ENCODE assay signal across 1 cellular context in the genomic region with DNA sequence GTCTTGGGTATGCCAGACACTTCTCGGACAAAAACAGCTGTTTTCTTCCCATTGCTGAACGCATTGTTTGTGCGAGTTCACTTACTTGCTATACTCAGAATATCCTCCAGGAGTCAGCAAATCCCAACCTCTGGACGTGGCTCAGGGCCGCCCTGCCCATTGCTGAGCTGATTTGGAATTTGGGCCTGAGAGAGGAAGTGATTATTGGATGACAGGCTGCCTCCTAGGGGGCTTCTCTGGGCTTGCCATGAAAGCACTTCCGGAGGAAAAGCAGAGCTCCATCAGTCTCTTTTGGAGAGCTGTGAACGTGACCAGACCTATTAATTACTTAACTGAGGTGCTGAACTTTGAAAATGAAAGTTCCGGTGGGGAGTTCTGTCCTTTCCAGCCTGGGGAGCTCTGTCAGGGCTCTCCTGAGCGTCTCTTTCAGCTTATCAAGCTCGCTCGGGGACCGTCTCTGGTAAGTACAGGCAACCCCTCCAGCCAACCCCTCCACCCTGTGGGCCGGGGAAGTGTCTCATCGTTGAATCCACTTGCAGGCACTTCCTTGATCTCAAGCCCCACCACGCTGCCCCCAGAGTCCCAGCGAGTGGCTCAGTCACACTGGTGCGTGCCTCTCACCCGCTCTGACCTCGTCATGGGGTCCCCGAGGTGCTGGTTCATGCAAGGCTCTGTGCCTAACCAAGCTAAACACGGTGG.
TF ChIP-seq lines count a peak whose summit lies in the region.

No MANE protein-coding gene starts in this region.

TF ChIP-seq in HEK293, 187 proteins besides CTCF, POLR2A, EP300 and RAD21 (continued from another document):
- TF ChIP-seq, protein P1, sequence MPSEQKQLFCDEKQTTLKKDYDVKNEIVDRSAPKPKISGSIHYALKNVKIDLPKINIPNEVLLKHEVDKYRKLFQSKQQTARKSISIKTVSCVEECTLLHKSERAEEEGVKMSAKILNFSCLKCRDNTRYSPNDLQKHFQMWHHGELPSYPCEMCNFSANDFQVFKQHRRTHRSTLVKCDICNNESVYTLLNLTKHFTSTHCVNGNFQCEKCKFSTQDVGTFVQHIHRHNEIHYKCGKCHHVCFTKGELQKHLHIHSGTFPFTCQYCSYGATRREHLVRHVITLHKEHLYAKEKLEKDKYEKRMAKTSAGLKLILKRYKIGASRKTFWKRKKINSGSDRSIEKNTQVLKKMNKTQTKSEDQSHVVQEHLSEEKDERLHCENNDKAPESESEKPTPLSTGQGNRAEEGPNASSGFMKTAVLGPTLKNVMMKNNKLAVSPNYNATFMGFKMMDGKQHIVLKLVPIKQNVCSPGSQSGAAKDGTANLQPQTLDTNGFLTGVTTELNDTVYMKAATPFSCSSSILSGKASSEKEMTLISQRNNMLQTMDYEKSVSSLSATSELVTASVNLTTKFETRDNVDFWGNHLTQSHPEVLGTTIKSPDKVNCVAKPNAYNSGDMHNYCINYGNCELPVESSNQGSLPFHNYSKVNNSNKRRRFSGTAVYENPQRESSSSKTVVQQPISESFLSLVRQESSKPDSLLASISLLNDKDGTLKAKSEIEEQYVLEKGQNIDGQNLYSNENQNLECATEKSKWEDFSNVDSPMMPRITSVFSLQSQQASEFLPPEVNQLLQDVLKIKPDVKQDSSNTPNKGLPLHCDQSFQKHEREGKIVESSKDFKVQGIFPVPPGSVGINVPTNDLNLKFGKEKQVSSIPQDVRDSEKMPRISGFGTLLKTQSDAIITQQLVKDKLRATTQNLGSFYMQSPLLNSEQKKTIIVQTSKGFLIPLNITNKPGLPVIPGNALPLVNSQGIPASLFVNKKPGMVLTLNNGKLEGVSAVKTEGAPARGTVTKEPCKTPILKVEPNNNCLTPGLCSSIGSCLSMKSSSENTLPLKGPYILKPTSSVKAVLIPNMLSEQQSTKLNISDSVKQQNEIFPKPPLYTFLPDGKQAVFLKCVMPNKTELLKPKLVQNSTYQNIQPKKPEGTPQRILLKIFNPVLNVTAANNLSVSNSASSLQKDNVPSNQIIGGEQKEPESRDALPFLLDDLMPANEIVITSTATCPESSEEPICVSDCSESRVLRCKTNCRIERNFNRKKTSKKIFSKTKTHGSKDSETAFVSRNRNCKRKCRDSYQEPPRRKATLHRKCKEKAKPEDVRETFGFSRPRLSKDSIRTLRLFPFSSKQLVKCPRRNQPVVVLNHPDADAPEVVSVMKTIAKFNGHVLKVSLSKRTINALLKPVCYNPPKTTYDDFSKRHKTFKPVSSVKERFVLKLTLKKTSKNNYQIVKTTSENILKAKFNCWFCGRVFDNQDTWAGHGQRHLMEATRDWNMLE (tag by site-specific recombination; conservative IDR thresholded peaks at IDR 0.05; ENCODE audit: low read depth) = peak; percentile 69
- TF ChIP-seq ZNF610 (tag by site-specific recombination; IDR thresholded peaks at IDR 0.05; ENCODE audit: borderline replicate concordance) (no peak), ZNF707 (tag by site-specific recombination; IDR thresholded peaks at IDR 0.05) (no peak), ZBTB8A (tag by site-specific recombination; IDR thresholded peaks at IDR 0.05) (peak; percentile 18; the same call in 1 of the 2 replicates), ZBTB17 (tag by site-specific recombination; IDR thresholded peaks at IDR 0.05) (peak; percentile 43; the same call in 1 of the 2 replicates), WT1 (tag by site-specific recombination; IDR thresholded peaks at IDR 0.05) (no peak), KLF8 (tag by site-specific recombination; IDR thresholded peaks at IDR 0.05) (peak; percentile 58; the same call in 1 of the 2 replicates), ZSCAN16 (tag by site-specific recombination; IDR thresholded peaks at IDR 0.05) (no peak), ZNF274 (IDR thresholded peaks at IDR 0.05; ENCODE audit: low read length) (no peak), ZNF274 (tag by site-specific recombination; IDR thresholded peaks at IDR 0.05; ENCODE audit: borderline replicate concordance) (no peak), EGR2 (tag by site-specific recombination; IDR thresholded peaks at IDR 0.05; ENCODE audit: low read depth) (no peak), ZNF654 (tag by site-specific recombination; IDR thresholded peaks at IDR 0.05; ENCODE audit: low read depth) (peak; percentile 88), ZNF660 (tag by site-specific recombination; IDR thresholded peaks at IDR 0.05) (no peak), ZNF830 (tag by site-specific recombination; IDR thresholded peaks at IDR 0.05; ENCODE audit: low read depth) (no peak), MZF1 (tag by site-specific recombination; IDR thresholded peaks at IDR 0.05; ENCODE audit: borderline replicate concordance) (no peak), GLIS1 (tag by site-specific recombination; IDR thresholded peaks at IDR 0.05) (peak; percentile 32; the same call in 1 of the 2 replicates), ZNF549 (tag by site-specific recombination; IDR thresholded peaks at IDR 0.05) (no peak)
- TF ChIP-seq, protein P2, sequence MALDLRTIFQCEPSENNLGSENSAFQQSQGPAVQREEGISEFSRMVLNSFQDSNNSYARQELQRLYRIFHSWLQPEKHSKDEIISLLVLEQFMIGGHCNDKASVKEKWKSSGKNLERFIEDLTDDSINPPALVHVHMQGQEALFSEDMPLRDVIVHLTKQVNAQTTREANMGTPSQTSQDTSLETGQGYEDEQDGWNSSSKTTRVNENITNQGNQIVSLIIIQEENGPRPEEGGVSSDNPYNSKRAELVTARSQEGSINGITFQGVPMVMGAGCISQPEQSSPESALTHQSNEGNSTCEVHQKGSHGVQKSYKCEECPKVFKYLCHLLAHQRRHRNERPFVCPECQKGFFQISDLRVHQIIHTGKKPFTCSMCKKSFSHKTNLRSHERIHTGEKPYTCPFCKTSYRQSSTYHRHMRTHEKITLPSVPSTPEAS (tag by site-specific recombination; IDR thresholded peaks at IDR 0.05) = peak; percentile 61; the same call in 1 of the 2 replicates
- TF ChIP-seq, protein P3, sequence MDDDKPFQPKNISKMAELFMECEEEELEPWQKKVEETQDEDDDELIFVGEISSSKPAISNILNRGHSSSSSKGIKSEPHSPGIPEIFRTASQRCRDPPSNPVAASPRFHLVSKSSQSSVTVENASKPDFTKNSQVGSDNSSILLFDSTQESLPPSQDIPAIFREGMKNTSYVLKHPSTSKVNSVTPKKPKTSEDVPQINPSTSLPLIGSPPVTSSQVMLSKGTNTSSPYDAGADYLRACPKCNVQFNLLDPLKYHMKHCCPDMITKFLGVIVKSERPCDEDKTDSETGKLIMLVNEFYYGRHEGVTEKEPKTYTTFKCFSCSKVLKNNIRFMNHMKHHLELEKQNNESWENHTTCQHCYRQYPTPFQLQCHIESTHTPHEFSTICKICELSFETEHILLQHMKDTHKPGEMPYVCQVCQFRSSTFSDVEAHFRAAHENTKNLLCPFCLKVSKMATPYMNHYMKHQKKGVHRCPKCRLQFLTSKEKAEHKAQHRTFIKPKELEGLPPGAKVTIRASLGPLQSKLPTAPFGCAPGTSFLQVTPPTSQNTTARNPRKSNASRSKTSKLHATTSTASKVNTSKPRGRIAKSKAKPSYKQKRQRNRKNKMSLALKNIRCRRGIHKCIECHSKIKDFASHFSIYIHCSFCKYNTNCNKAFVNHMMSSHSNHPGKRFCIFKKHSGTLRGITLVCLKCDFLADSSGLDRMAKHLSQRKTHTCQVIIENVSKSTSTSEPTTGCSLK (tag by site-specific recombination; IDR thresholded peaks at IDR 0.05) = no peak
- TF ChIP-seq, protein P4, sequence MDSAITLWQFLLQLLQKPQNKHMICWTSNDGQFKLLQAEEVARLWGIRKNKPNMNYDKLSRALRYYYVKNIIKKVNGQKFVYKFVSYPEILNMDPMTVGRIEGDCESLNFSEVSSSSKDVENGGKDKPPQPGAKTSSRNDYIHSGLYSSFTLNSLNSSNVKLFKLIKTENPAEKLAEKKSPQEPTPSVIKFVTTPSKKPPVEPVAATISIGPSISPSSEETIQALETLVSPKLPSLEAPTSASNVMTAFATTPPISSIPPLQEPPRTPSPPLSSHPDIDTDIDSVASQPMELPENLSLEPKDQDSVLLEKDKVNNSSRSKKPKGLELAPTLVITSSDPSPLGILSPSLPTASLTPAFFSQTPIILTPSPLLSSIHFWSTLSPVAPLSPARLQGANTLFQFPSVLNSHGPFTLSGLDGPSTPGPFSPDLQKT (IDR thresholded peaks at IDR 0.05; ENCODE audit: borderline replicate concordance, low read depth, low read length) = no peak
- TF ChIP-seq, protein P5, sequence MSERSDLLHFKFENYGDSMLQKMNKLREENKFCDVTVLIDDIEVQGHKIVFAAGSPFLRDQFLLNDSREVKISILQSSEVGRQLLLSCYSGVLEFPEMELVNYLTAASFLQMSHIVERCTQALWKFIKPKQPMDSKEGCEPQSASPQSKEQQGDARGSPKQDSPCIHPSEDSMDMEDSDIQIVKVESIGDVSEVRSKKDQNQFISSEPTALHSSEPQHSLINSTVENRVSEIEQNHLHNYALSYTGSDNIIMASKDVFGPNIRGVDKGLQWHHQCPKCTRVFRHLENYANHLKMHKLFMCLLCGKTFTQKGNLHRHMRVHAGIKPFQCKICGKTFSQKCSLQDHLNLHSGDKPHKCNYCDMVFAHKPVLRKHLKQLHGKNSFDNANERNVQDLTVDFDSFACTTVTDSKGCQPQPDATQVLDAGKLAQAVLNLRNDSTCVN (tag by site-specific recombination; optimal IDR thresholded peaks at IDR 0.05) = no peak
- TF ChIP-seq, protein P6, sequence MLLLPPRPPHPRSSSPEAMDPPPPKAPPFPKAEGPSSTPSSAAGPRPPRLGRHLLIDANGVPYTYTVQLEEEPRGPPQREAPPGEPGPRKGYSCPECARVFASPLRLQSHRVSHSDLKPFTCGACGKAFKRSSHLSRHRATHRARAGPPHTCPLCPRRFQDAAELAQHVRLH (tag by site-specific recombination; IDR thresholded peaks at IDR 0.05) = no peak
